9 cellular contexts compared by ENCODE assay signal in the genomic region with DNA sequence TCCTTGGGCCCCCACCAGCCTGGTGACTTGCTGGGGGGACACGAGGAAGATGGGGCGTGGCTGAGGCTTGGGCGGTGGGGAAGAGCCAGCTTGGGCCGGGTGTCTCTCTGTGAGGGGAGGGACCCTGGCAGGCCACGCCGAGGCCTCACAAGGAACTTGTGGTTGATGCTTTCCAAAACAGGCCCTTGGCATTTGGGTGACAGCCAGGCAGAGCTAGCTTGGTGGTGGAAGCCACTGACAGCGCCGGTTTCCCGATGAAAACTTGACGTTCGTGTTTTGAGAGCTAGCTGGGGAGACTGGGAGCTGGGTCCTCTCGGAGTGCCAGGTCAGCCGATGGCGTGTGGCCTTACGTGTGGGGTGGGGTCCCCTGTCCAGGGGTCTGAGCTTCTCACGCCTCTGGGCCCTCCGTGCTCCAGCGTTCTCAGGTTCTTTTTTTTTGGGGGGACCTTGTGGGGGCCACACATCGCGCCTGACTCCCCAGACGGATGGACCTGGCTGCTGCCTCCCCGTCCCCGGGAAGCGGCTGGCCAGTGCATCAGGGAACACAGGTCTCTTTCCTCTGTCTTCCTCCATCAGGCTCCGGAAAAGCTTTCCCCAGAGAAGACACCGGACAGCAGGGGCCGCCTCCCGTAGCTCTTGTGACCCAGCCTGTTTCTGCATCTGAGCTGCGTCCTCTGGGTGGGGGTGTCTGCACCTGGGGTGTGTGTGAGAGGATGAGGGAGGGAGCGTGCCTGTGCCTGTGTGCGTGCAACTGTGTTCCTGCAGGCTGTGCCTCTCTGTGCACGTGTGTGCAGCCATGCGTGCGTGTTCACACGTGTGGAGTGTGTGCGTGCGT.
DNase-seq lines count a peak whose midpoint lies in the region; ATAC-seq and TF ChIP-seq lines count a peak whose summit lies in the region.
"Had no signal": no experiment of that assay in that cellular context is flagged by ENCODE, and none has a peak within 500 bp of the region (broad histone marks: within the 10 kb centered on the region; RNA-seq: fewer than 3 reads in every experiment).

No MANE protein-coding gene starts in this region.

- H4K20me1 ChIP-seq in PC-9 (ENCODE audit: insufficient read depth): 0 out of 2 replicates have a peak, but pooled peaks cover 4% of the 10 kb centered on the region

- H3K9me3 Mint-ChIP-seq in activated naive CD8-positive, alpha-beta T cell (ENCODE audit: low read depth): no peaks in the 10 kb centered on the region
- no peaks in the 10 kb centered on the region for H3K9me3 Mint-ChIP-seq in activated naive CD8-positive, alpha-beta T cell treated with anti-CD3 and anti-CD28 coated beads for 36 hours

- ATAC-seq in HG02938 (IDR thresholded peaks at IDR 0.05; ENCODE audit: unreplicated experiment) (peak; percentile 38), GM18870 (IDR thresholded peaks at IDR 0.05; ENCODE audit: unreplicated experiment) (no peak)

- CTCF ChIA-PET in PC-9 (lab: Charles Lee): interaction anchor here (0.6 to 1.0 kb wide), 3 partner anchors 10 to 479 kb away, joined by 3 to 5 read pairs (median 3); no protein-coding TSS in a partner anchor

- POLR2A ChIA-PET in PC-9 (lab: Charles Lee; ENCODE audit: unreplicated experiment): no interaction called here

- peak overlapping the region; percentile 54 for H3K4me3 Mint-ChIP-seq in activated naive CD8-positive, alpha-beta T cell
- H3K4me3 Mint-ChIP-seq in activated naive CD8-positive, alpha-beta T cell treated with anti-CD3 and anti-CD28 coated beads for 36 hours: no peak overlapping the region

- intact Hi-C loops in PC-9 (cut with micrococcal nuclease; ENCODE audit: unreplicated experiment): no loop called here

- H3K4me2 ChIP-seq in PC-9: no peak overlapping the region

- H3K36me3 Mint-ChIP-seq in activated naive CD8-positive, alpha-beta T cell: no peaks in the 10 kb centered on the region
- H3K36me3 Mint-ChIP-seq in activated naive CD8-positive, alpha-beta T cell treated with anti-CD3 and anti-CD28 coated beads for 36 hours: no peaks in the 10 kb centered on the region

- H3K4me1 ChIP-seq in iPS DF 6.9 (ENCODE audit: control insufficient read depth, insufficient read depth, low read length) (0 out of 2 replicates have a peak, but pooled peaks cover 2% of the 10 kb centered on the region), PC-9 (replicated peaks; ENCODE audit: insufficient read depth) (no peaks in the 10 kb centered on the region)

- peaks cover 20% of the 10 kb centered on the region for H3K27me3 Mint-ChIP-seq in activated naive CD8-positive, alpha-beta T cell
- H3K27me3 Mint-ChIP-seq in activated naive CD8-positive, alpha-beta T cell treated with anti-CD3 and anti-CD28 coated beads for 36 hours: peaks cover 50% of the 10 kb centered on the region

- H3K4me3 ChIP-seq in iPS DF 6.9 (ENCODE audit: low read length) (peak overlapping the region; percentile 17; the same call in 1 of the 2 replicates), PC-9 (no peak overlapping the region)
- H3K4me3 ChIP-seq: lung had no signal

- peaks cover 2% of the 10 kb centered on the region; the same call in 1 of the 2 replicates for H3K27me3 ChIP-seq in iPS DF 6.9 (ENCODE audit: control insufficient read depth, insufficient read depth, low read length)
- peaks cover 89% of the 10 kb centered on the region for H3K27me3 ChIP-seq in PC-9 (ENCODE audit: insufficient read depth, low read depth)

- peaks cover 3% of the 10 kb centered on the region for H3K4me1 Mint-ChIP-seq in activated naive CD8-positive, alpha-beta T cell (ENCODE audit: low read depth)
- H3K4me1 Mint-ChIP-seq in activated naive CD8-positive, alpha-beta T cell treated with anti-CD3 and anti-CD28 coated beads for 36 hours: peaks cover 6% of the 10 kb centered on the region

- no peaks in the 10 kb centered on the region; the same call in 1 of the 2 replicates for H3K36me3 ChIP-seq in iPS DF 6.9 (ENCODE audit: control insufficient read depth, insufficient read depth, low read length)
- no peaks in the 10 kb centered on the region for H3K36me3 ChIP-seq in PC-9 (ENCODE audit: low read depth)

- H3K9me2 ChIP-seq in PC-9 (ENCODE audit: insufficient read depth): no peaks in the 10 kb centered on the region

- no peak overlapping the region for H2AFZ ChIP-seq in PC-9

- H3K79me2 ChIP-seq in PC-9 (ENCODE audit: low read depth): no peaks in the 10 kb centered on the region

- no peak for DNase-seq in activated naive CD8-positive, alpha-beta T cell treated with anti-CD3 and anti-CD28 coated beads for 36 hours
- DNase-seq in RPMI7951 (ENCODE audit: low read depth) (peak; percentile 41), iPS DF 6.9 (ENCODE audit: low read depth, low spot score) (no peak), PC-9 (no peak), HK-2 (ENCODE audit: unreplicated experiment) (no peak)

- no peak for TF ChIP-seq CTCF in PC-9 (conservative IDR thresholded peaks at IDR 0.05)

- no peaks in the 10 kb centered on the region for H3K9me3 ChIP-seq in iPS DF 6.9 (ENCODE audit: control insufficient read depth, insufficient read depth, low read length)
- no peaks in the 10 kb centered on the region for H3K9me3 ChIP-seq in PC-9 (ENCODE audit: insufficient read depth, low read depth)

- H3K27ac ChIP-seq in iPS DF 6.9 (ENCODE audit: low read length): no peak overlapping the region
- no peak overlapping the region for H3K27ac ChIP-seq in PC-9

- WGBS in iPS DF 6.9 (ENCODE audit: insufficient coverage, insufficient read length): no CpG with 5 or more reads among the region's 37 CpGs

- H3F3A ChIP-seq in PC-9 (ENCODE audit: insufficient read depth, low read depth): no peaks in the 10 kb centered on the region

- no peak overlapping the region for H3K27ac Mint-ChIP-seq in activated naive CD8-positive, alpha-beta T cell
- no peak overlapping the region for H3K27ac Mint-ChIP-seq in activated naive CD8-positive, alpha-beta T cell treated with anti-CD3 and anti-CD28 coated beads for 36 hours

- BruUV-seq in PC-9 (replicated peaks; lab: Mats Ljungman, UMichigan): no TSS peak
